Comparison of ENCODE assay signal across 20 cellular contexts in the genomic region with DNA sequence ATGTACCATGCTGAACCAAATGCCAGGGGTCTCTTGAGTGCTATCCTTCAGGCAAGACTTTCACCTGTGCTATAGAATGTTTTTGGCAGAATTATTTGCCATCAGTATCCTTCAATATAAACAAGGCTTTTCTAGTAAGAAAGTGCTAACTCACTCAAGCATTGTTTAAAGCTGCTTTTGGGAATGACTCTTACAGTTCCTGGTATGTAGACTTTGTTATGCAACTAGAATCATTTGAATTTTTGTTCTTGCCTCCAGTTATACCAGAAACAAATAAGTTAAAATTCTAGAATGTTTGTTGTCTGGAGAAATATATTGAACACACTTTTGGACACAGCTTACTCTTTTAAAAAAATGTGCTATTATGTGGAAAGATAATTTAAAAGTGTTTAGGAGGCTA. TPM values are rescaled to one million over a fixed set of nuclear protein-coding genes. Genes with fewer than 3 reads are reported as not detected.
"Had no signal": no experiment of that assay in that cellular context is flagged by ENCODE, and none has a peak within 500 bp of the region (broad histone marks: within the 10 kb centered on the region; RNA-seq: fewer than 3 reads in every experiment).

No MANE protein-coding gene starts in this region.

- H3K9me3 Mint-ChIP-seq: activated CD4-positive, alpha-beta T cell treated with anti-CD3 and anti-CD28 coated beads, Interleukin-2, amount 10 ng/mL, durations not matched to agents 7 days and 5 days; activated naive CD4-positive, alpha-beta T cell treated with anti-CD3 and anti-CD28 coated beads, Interleukin-2, amount 50 U/mL, for 24 hours; natural killer cell had no signal

- DNase-seq: activated CD4-positive, alpha-beta T cell treated with anti-CD3 and anti-CD28 coated beads, Interleukin-2, amount 10 ng/mL, durations not matched to agents 7 days and 5 days; activated CD4-positive, CD25-positive, alpha-beta regulatory T cell treated with anti-CD3 and anti-CD28 coated beads, Interleukin-2, amount 50 U/mL, for 72 hours; activated CD8-positive, alpha-beta T cell treated with anti-CD3 and anti-CD28 coated beads, Interleukin-2, amount 10 ng/mL, durations not matched to agents 7 days and 5 days; activated gamma-delta T cell treated with Interleukin-2 at 50 U/mL for 16 hours; aorta; brain microvascular endothelial cell; caudate nucleus; dorsolateral prefrontal cortex; heart right ventricle; left ventricle myocardium inferior; midbrain; natural killer cell; stimulated activated CD4-positive, alpha-beta T cell treated with anti-CD3 and anti-CD28 coated beads, Interleukin-4, amount 100 ng/mL, for 24 hours; stimulated activated naive CD4-positive, alpha-beta T cell treated with Interleukin-2 at 50 U/mL for 16 hours; T-helper 1 cell; WERI-Rb-1 had no signal

- H3K9me3 ChIP-seq: esophagus muscularis mucosa, heart right ventricle, left ventricle myocardium inferior, prostate gland, right atrium auricular region had no signal

- ATAC-seq: activated CD8-positive, alpha-beta T cell treated with anti-CD3 and anti-CD28 coated beads, Interleukin-2, amount 10 ng/mL, durations not matched to agents 7 days and 5 days; heart right ventricle; natural killer cell had no signal

- H3K36me3 ChIP-seq: brain microvascular endothelial cell, esophagus muscularis mucosa, heart right ventricle, left ventricle myocardium inferior, prostate gland, right atrium auricular region, WERI-Rb-1 had no signal

- H3K27ac Mint-ChIP-seq: activated CD4-positive, alpha-beta T cell treated with anti-CD3 and anti-CD28 coated beads, Interleukin-2, amount 10 ng/mL, durations not matched to agents 7 days and 5 days; activated CD8-positive, alpha-beta T cell treated with anti-CD3 and anti-CD28 coated beads, Interleukin-2, amount 10 ng/mL, durations not matched to agents 7 days and 5 days; activated naive CD4-positive, alpha-beta T cell treated with anti-CD3 and anti-CD28 coated beads, Interleukin-2, amount 50 U/mL, for 24 hours; natural killer cell had no signal

- H3K36me3 Mint-ChIP-seq: activated naive CD4-positive, alpha-beta T cell treated with anti-CD3 and anti-CD28 coated beads, Interleukin-2, amount 50 U/mL, for 24 hours; natural killer cell had no signal

- H3K4me3 ChIP-seq: dorsolateral prefrontal cortex, esophagus muscularis mucosa, heart right ventricle, left ventricle myocardium inferior, prostate gland, right atrium auricular region had no signal

- H3K4me1 ChIP-seq: esophagus muscularis mucosa, left ventricle myocardium inferior, prostate gland, right atrium auricular region had no signal

- H3K4me3 Mint-ChIP-seq: activated CD4-positive, alpha-beta T cell treated with anti-CD3 and anti-CD28 coated beads, Interleukin-2, amount 10 ng/mL, durations not matched to agents 7 days and 5 days; activated CD8-positive, alpha-beta T cell treated with anti-CD3 and anti-CD28 coated beads, Interleukin-2, amount 10 ng/mL, durations not matched to agents 7 days and 5 days; activated naive CD4-positive, alpha-beta T cell treated with anti-CD3 and anti-CD28 coated beads, Interleukin-2, amount 50 U/mL, for 24 hours; natural killer cell had no signal

- H3K27me3 ChIP-seq: brain microvascular endothelial cell, dorsolateral prefrontal cortex, right atrium auricular region had no signal

- H3K27ac ChIP-seq: brain microvascular endothelial cell, esophagus muscularis mucosa, heart right ventricle, left ventricle myocardium inferior, prostate gland, right atrium auricular region, WERI-Rb-1 had no signal

RNA-seq across cellular contexts. Expression of a gene that starts 39.5 kb away (rescaled TPM):
- total RNA-seq: left ventricle myocardium inferior had no signal
